In genomic region chr5:62578540-62578939, GRCh38 we compare ENCODE assay signal across 8 cellular contexts. TPM values are rescaled to one million over a fixed set of nuclear protein-coding genes. Genes with fewer than 3 reads are reported as not detected.
DNase-seq lines count a peak whose midpoint lies in the region; ATAC-seq and TF ChIP-seq lines count a peak whose summit lies in the region.

Gene LRRC70, plus strand, starts transcription at chr5:62578819. Its CDS starts 620 bp downstream, at chr5:62579439.

- no peaks in the 10 kb centered on the region for H3K4me1 ChIP-seq in endodermal cell (ENCODE audit: control insufficient read depth, insufficient read depth, low read length)

- ATAC-seq in GM18870 (IDR thresholded peaks at IDR 0.05; ENCODE audit: unreplicated experiment): peak; percentile 87
- ATAC-seq in HG03066 (IDR thresholded peaks at IDR 0.05; ENCODE audit: low read depth, unreplicated experiment): peak; percentile 78

- H3K4me1 Mint-ChIP-seq in T-helper 2 cell treated with Interferon-gamma antibody and Interleukin-4, amounts not matched to agents 5 μg/mL and 100 μg/mL, for 36 hours (ENCODE audit: low read depth): peaks cover 44% of the 10 kb centered on the region
- peaks cover 10% of the 10 kb centered on the region for H3K4me1 Mint-ChIP-seq in endodermal cell

- 52 to 83% methylated on average over 3 to 4 of the region's 4 CpGs for WGBS in endodermal cell (ENCODE audit: insufficient coverage in 1 of 2, insufficient read length in 1 of 2), 2 experiments

- no peaks in the 10 kb centered on the region for H3K27me3 Mint-ChIP-seq in T-helper 2 cell treated with Interferon-gamma antibody and Interleukin-4, amounts not matched to agents 5 μg/mL and 100 μg/mL, for 36 hours (ENCODE audit: low read depth)
- no peaks in the 10 kb centered on the region for H3K27me3 Mint-ChIP-seq in endodermal cell (ENCODE audit: insufficient read depth)

- TF ChIP-seq CTCF in endodermal cell (conservative IDR thresholded peaks at IDR 0.05): no peak

- peaks cover 5% of the 10 kb centered on the region for H3K9me3 Mint-ChIP-seq in T-helper 2 cell treated with Interferon-gamma antibody and Interleukin-4, amounts not matched to agents 5 μg/mL and 100 μg/mL, for 36 hours
- no peaks in the 10 kb centered on the region for H3K9me3 Mint-ChIP-seq in endodermal cell

- H3K27ac ChIP-seq in endodermal cell (ENCODE audit: low read depth, low read length): no peak within 1 kb of the TSS

- H3K27ac Mint-ChIP-seq in T-helper 2 cell treated with Interferon-gamma antibody and Interleukin-4, amounts not matched to agents 5 μg/mL and 100 μg/mL, for 36 hours: peak within 1 kb of the TSS; percentile 80
- H3K27ac Mint-ChIP-seq in endodermal cell: no peak within 1 kb of the TSS

- no peaks in the 10 kb centered on the region for H3K9me3 ChIP-seq in endodermal cell (ENCODE audit: control insufficient read depth, low read length)

- DNase-seq in Ammon's horn (ENCODE audit: low spot score) (peak; percentile 31), iPS DF 19.7 (ENCODE audit: low read depth, low spot score) (peak; percentile 59), putamen (ENCODE audit: low spot score) (no peak), endodermal cell (no peak)
- peak; percentile 16 for DNase-seq in T-helper 2 cell treated with Interferon-gamma antibody and Interleukin-4, amounts not matched to agents 5 μg/mL and 100 μg/mL, for 36 hours (ENCODE audit: low spot score)
- no peak for DNase-seq in activated CD8-positive, alpha-beta memory T cell treated with anti-CD3 and anti-CD28 coated beads, Interleukin-2, amount 50 U/mL, for 4 hours

- no peaks in the 10 kb centered on the region for H3K36me3 ChIP-seq in endodermal cell (ENCODE audit: control insufficient read depth, insufficient read depth, low read length)

- peak within 1 kb of the TSS; percentile 60 for H3K4me3 Mint-ChIP-seq in T-helper 2 cell treated with Interferon-gamma antibody and Interleukin-4, amounts not matched to agents 5 μg/mL and 100 μg/mL, for 36 hours
- H3K4me3 Mint-ChIP-seq in endodermal cell: no peak within 1 kb of the TSS

- H3K36me3 Mint-ChIP-seq in T-helper 2 cell treated with Interferon-gamma antibody and Interleukin-4, amounts not matched to agents 5 μg/mL and 100 μg/mL, for 36 hours (ENCODE audit: low read depth): peaks cover 13% of the 10 kb centered on the region
- H3K36me3 Mint-ChIP-seq in endodermal cell (ENCODE audit: low read depth): peaks cover 3% of the 10 kb centered on the region

- H3K4me3 ChIP-seq in endodermal cell (ENCODE audit: low read length): no peak within 1 kb of the TSS

- no peak within 1 kb of the TSS for H3K9ac ChIP-seq in endodermal cell (ENCODE audit: extremely low read depth, low read length, poor library complexity, severe bottlenecking)

- H3K27me3 ChIP-seq in endodermal cell (ENCODE audit: control insufficient read depth, insufficient read depth, low read length, poor library complexity, severe bottlenecking): no peaks in the 10 kb centered on the region

RNA-seq across cellular contexts. Expression of gene LRRC70, which starts in this region (rescaled TPM):
- total RNA-seq in endodermal cell: 1 to 10 TPM; 1.4 TPM
- polyA plus RNA-seq in endodermal cell (2013, experiment 1 of 2): 0.43 TPM
- 0.62 TPM for polyA plus RNA-seq in endodermal cell (2013, experiment 2 of 2)

Comparison
In these comparisons a context has a peak if more than half of its experiments do, and no peak if none do; other contexts are left out.
1. DNase-seq: peak in Ammon's horn (single experiment), T-helper 2 cell treated with Interferon-gamma antibody and Interleukin-4, amounts not matched to agents 5 μg/mL and 100 μg/mL, for 36 hours (single experiment) and iPS DF 19.7 (single experiment); none in putamen (single experiment), endodermal cell (single experiment) and activated CD8-positive, alpha-beta memory T cell treated with anti-CD3 and anti-CD28 coated beads, Interleukin-2, amount 50 U/mL, for 4 hours (single experiment).